ENCODE assay signal across 10 cellular contexts in genomic region chr17:75263051-75263450, GRCh38. TPM values are rescaled to one million over a fixed set of nuclear protein-coding genes. Genes with fewer than 3 reads are reported as not detected.
DNase-seq lines count a peak whose midpoint lies in the region; ATAC-seq and TF ChIP-seq lines count a peak whose summit lies in the region.
"Had no signal": no experiment of that assay in that cellular context is flagged by ENCODE, and none has a peak within 500 bp of the region (broad histone marks: within the 10 kb centered on the region; RNA-seq: fewer than 3 reads in every experiment).

No MANE protein-coding gene starts in this region.

- H3K9me3 ChIP-seq in Caco-2 (no peaks in the 10 kb centered on the region), HUES64 (ENCODE audit: insufficient read depth, low read depth, low read length) (no peaks in the 10 kb centered on the region), gastrocnemius medialis (no peaks in the 10 kb centered on the region)

- peak overlapping the region; percentile 99; the same call in 1 of the 2 replicates for H3K9ac ChIP-seq in HUES64 (ENCODE audit: low read depth, low read length)

- H3K36me3 Mint-ChIP-seq in Caco-2 (ENCODE audit: insufficient read depth, unreplicated experiment): peaks cover 48% of the 10 kb centered on the region
- peaks cover 6% of the 10 kb centered on the region for H3K36me3 Mint-ChIP-seq in activated naive CD8-positive, alpha-beta T cell treated with anti-CD3 and anti-CD28 coated beads, Interleukin-2, amount 10 ng/mL, durations not matched to agents 7 days and 5 days
- H3K36me3 Mint-ChIP-seq in naive thymus-derived CD8-positive, alpha-beta T cell: peaks cover 0 to 53% (median 4%) of the 10 kb centered on the region in 3 donors

- H3K27ac ChIP-seq in HUES64 (ENCODE audit: low read depth, low read length) (no peak overlapping the region), gastrocnemius medialis (peak overlapping the region in 2 of 4 donors; percentile 95 to 99)

- H3K27me3 ChIP-seq in Caco-2 (replicated peaks; ENCODE audit: control insufficient read depth, insufficient read depth, low read length): no peaks in the 10 kb centered on the region
- H3K27me3 ChIP-seq in HUES64 (ENCODE audit: insufficient read depth, low read length): no peaks in the 10 kb centered on the region
- H3K27me3 ChIP-seq in gastrocnemius medialis: no peaks in the 10 kb centered on the region

- 90% methylated on average over 5 of the region's 5 CpGs for WGBS in HUES64

- no peak for TF ChIP-seq POLR2A in gastrocnemius medialis (IDR thresholded peaks at IDR 0.05)

- no peak for TF ChIP-seq CTCF in Caco-2 (IDR thresholded peaks at IDR 0.05; ENCODE audit: insufficient read depth in 1 of 2, low read depth in 1 of 2, low read length in 1 of 2, severe bottlenecking in 1 of 2, unreplicated experiment in 1 of 2)
- no peak for TF ChIP-seq CTCF in gastrocnemius medialis (IDR thresholded peaks at IDR 0.05 in 4 of 5, conservative IDR thresholded peaks at IDR 0.05 in 1 of 5)

- POLR2A ChIA-PET in Caco-2 (lab: Charles Lee): interaction anchor here (0.7 to 3.0 kb wide), 3 partner anchors 8 to 26 kb away, joined by 7 to 48 read pairs (median 20); partner anchors contain the start of genes MIF4GD and SLC25A19
- POLR2A ChIA-PET in activated naive CD8-positive, alpha-beta T cell treated with anti-CD3 and anti-CD28 coated beads, Interleukin-2, amount 10 ng/mL, durations not matched to agents 7 days and 5 days (lab: Charles Lee): interaction anchor here (0.9 to 4.9 kb wide), 7 partner anchors 9 to 193 kb away, joined by 3 to 138 read pairs (median 9); partner anchors contain the start of genes GRB2, MIF4GD, SLC25A19 and TMEM94
- POLR2A ChIA-PET in naive thymus-derived CD8-positive, alpha-beta T cell (lab: Charles Lee): interaction anchor here (1.0 to 5.8 kb wide), 6 partner anchors 9 to 491 kb away, joined by 3 to 128 read pairs (median 10); partner anchors contain the start of genes GRB2, MIF4GD and SLC25A19

- CTCF ChIA-PET in Caco-2 (lab: Charles Lee): interaction anchor here (0.5 to 2.2 kb wide), 5 partner anchors 8 to 370 kb away, joined by 3 to 14 read pairs (median 3); partner anchors contain the start of genes MIF4GD and SLC25A19

- ATAC-seq in activated naive CD8-positive, alpha-beta T cell treated with anti-CD3 and anti-CD28 coated beads, Interleukin-2, amount 10 ng/mL, durations not matched to agents 7 days and 5 days (ENCODE audit: low read depth): no peak
- ATAC-seq in naive thymus-derived CD8-positive, alpha-beta T cell: no peak
- no peak for ATAC-seq in GM19023 (IDR thresholded peaks at IDR 0.05; ENCODE audit: unreplicated experiment)
- no peak for ATAC-seq in gastrocnemius medialis

- BruUV-seq in Caco-2 (replicated peaks; lab: Mats Ljungman, UMichigan): no TSS peak

- DNase-seq in Caco-2 (no peak), kidney glomerular epithelial cell (lab: John Stamatoyannopoulos, UW) (no peak), NCI-H345 (lab: John Stamatoyannopoulos, UW) (no peak), gastrocnemius medialis (no peak)
- DNase-seq in activated naive CD8-positive, alpha-beta T cell treated with anti-CD3 and anti-CD28 coated beads, Interleukin-2, amount 10 ng/mL, durations not matched to agents 7 days and 5 days: no peak
- DNase-seq in naive thymus-derived CD8-positive, alpha-beta T cell: no peak
- DNase-seq: activated gamma-delta T cell treated with Interleukin-2 at 50 U/mL for 16 hours, SW 1271 had no signal

- H3K36me3 ChIP-seq in Caco-2 (ENCODE audit: control insufficient read depth, insufficient read depth, low read length): peaks cover 10% of the 10 kb centered on the region
- H3K36me3 ChIP-seq in HUES64 (ENCODE audit: insufficient read depth, low read length): peaks cover 45% of the 10 kb centered on the region
- peaks cover 0 to 43% of the 10 kb centered on the region in 2 donors for H3K36me3 ChIP-seq in gastrocnemius medialis

- H3K27me3 Mint-ChIP-seq in Caco-2 (ENCODE audit: insufficient read depth, unreplicated experiment): no peaks in the 10 kb centered on the region
- H3K27me3 Mint-ChIP-seq in activated naive CD8-positive, alpha-beta T cell treated with anti-CD3 and anti-CD28 coated beads, Interleukin-2, amount 10 ng/mL, durations not matched to agents 7 days and 5 days: no peaks in the 10 kb centered on the region
- H3K27me3 Mint-ChIP-seq in naive thymus-derived CD8-positive, alpha-beta T cell: no peaks in the 10 kb centered on the region

- H3K27ac Mint-ChIP-seq in Caco-2 (ENCODE audit: unreplicated experiment): peak overlapping the region; percentile 100
- H3K27ac Mint-ChIP-seq in activated naive CD8-positive, alpha-beta T cell treated with anti-CD3 and anti-CD28 coated beads, Interleukin-2, amount 10 ng/mL, durations not matched to agents 7 days and 5 days: no peak overlapping the region
- peak overlapping the region in 9 of 10 donors; percentile 49 to 100 (median 100) for H3K27ac Mint-ChIP-seq in naive thymus-derived CD8-positive, alpha-beta T cell

- intact Hi-C loops in Caco-2 (cut with micrococcal nuclease; ENCODE audit: unreplicated experiment): no loop called here
- intact Hi-C loops in gastrocnemius medialis (cut with DNase I; ENCODE audit: low total_unique reads): loop anchor here (10.0 kb wide), 1 partner anchor 252 kb away; the partner anchor contains the start of genes CASKIN2 and TSEN54

- H3K9me3 Mint-ChIP-seq in Caco-2 (ENCODE audit: unreplicated experiment): no peaks in the 10 kb centered on the region
- no peaks in the 10 kb centered on the region for H3K9me3 Mint-ChIP-seq in activated naive CD8-positive, alpha-beta T cell treated with anti-CD3 and anti-CD28 coated beads, Interleukin-2, amount 10 ng/mL, durations not matched to agents 7 days and 5 days
- H3K9me3 Mint-ChIP-seq in naive thymus-derived CD8-positive, alpha-beta T cell: no peaks in the 10 kb centered on the region

- H3K4me1 ChIP-seq in Caco-2 (0 out of 2 replicates have a peak, but pooled peaks cover 5% of the 10 kb centered on the region), HUES64 (ENCODE audit: insufficient read depth, low read length) (peaks cover 17% of the 10 kb centered on the region), gastrocnemius medialis (peaks cover 21 to 45% of the 10 kb centered on the region in 2 donors)

- no peak overlapping the region for H3K4me3 ChIP-seq in Caco-2 (ENCODE audit: low read depth, low read length)
- H3K4me3 ChIP-seq in HUES64 (ENCODE audit: low read length): peak overlapping the region; percentile 96
- peak overlapping the region in 2 of 4 donors; percentile 94 to 99 for H3K4me3 ChIP-seq in gastrocnemius medialis

- H3K4me1 Mint-ChIP-seq in Caco-2 (ENCODE audit: low read depth, unreplicated experiment): peaks cover 16% of the 10 kb centered on the region
- peaks cover 26% of the 10 kb centered on the region for H3K4me1 Mint-ChIP-seq in activated naive CD8-positive, alpha-beta T cell treated with anti-CD3 and anti-CD28 coated beads, Interleukin-2, amount 10 ng/mL, durations not matched to agents 7 days and 5 days
- peaks cover 21 to 50% (median 48%) of the 10 kb centered on the region in 4 donors for H3K4me1 Mint-ChIP-seq in naive thymus-derived CD8-positive, alpha-beta T cell

- in situ Hi-C loops in gastrocnemius medialis (cut with MboI; ENCODE audit: low sequenced_read_pairs in 4 of 4): no loop called here

- H3K4me3 Mint-ChIP-seq in Caco-2 (ENCODE audit: unreplicated experiment): peak overlapping the region; percentile 97
- H3K4me3 Mint-ChIP-seq in activated naive CD8-positive, alpha-beta T cell treated with anti-CD3 and anti-CD28 coated beads, Interleukin-2, amount 10 ng/mL, durations not matched to agents 7 days and 5 days: peak overlapping the region; percentile 99
- H3K4me3 Mint-ChIP-seq in naive thymus-derived CD8-positive, alpha-beta T cell: peak overlapping the region in 9 of 10 donors; percentile 81 to 98 (median 97)

RNA-seq across cellular contexts. Expression of gene MRPS7, which starts 1.4 kb away (rescaled TPM):
- total RNA-seq in Caco-2 (2022) (123 and 125 TPM in 2 replicates), gastrocnemius medialis (100 to 1,000 TPM in 1 of 4 donors, 10 to 100 TPM in 3; 68.5 to 118 (median 82.6) TPM)
- polyA plus RNA-seq in HUES64 (2013, experiment 1 of 2): 97.2 TPM
- polyA plus RNA-seq in HUES64 (2013, experiment 2 of 2): 95.4 TPM
- total RNA-seq in activated naive CD8-positive, alpha-beta T cell treated with anti-CD3 and anti-CD28 coated beads, Interleukin-2, amount 10 ng/mL, durations not matched to agents 7 days and 5 days: 10 to 100 TPM; 34.0 to 36.1 TPM
- 10 to 100 TPM; 40.5 to 41.1 TPM for total RNA-seq in naive thymus-derived CD8-positive, alpha-beta T cell
- polyA plus RNA-seq in naive thymus-derived CD8-positive, alpha-beta T cell: 100 to 1,000 TPM; 113 to 132 (median 122) TPM

RNA-seq across cellular contexts. Expression of gene GGA3, which starts 1.6 kb away (rescaled TPM):
- total RNA-seq in Caco-2 (2022) (90.2 and 94.4 TPM in 2 replicates), gastrocnemius medialis (10 to 100 TPM; 31.3 to 42.3 (median 35.3) TPM)
- polyA plus RNA-seq in HUES64 (2013, experiment 1 of 2): 26.4 TPM
- 30.3 TPM for polyA plus RNA-seq in HUES64 (2013, experiment 2 of 2)
- 10 to 100 TPM; 92.9 to 95.2 TPM for total RNA-seq in activated naive CD8-positive, alpha-beta T cell treated with anti-CD3 and anti-CD28 coated beads, Interleukin-2, amount 10 ng/mL, durations not matched to agents 7 days and 5 days
- 100 to 1,000 TPM; 105 to 107 TPM for total RNA-seq in naive thymus-derived CD8-positive, alpha-beta T cell
- 10 to 100 TPM in 2 of 3 donors, 1 to 10 TPM in 1; 6.2 to 20.1 (median 14.7) TPM for polyA plus RNA-seq in naive thymus-derived CD8-positive, alpha-beta T cell

RNA-seq across cellular contexts. Expression of gene MIF4GD, which starts 8.0 kb away (rescaled TPM):
- total RNA-seq in Caco-2 (2022) (27.0 and 27.3 TPM in 2 replicates), gastrocnemius medialis (10 to 100 TPM; 50.5 to 96.1 (median 72.4) TPM)
- polyA plus RNA-seq in HUES64 (2013, experiment 1 of 2): 10.3 TPM
- polyA plus RNA-seq in HUES64 (2013, experiment 2 of 2): 16.5 TPM
- total RNA-seq in activated naive CD8-positive, alpha-beta T cell treated with anti-CD3 and anti-CD28 coated beads, Interleukin-2, amount 10 ng/mL, durations not matched to agents 7 days and 5 days: 10 to 100 TPM; 44.4 to 44.8 TPM
- total RNA-seq in naive thymus-derived CD8-positive, alpha-beta T cell: 10 to 100 TPM; 37.3 to 39.4 TPM
- 10 to 100 TPM; 76.2 to 96.6 (median 90.5) TPM for polyA plus RNA-seq in naive thymus-derived CD8-positive, alpha-beta T cell

RNA-seq across cellular contexts. Expression of gene SLC25A19, which starts 26.2 kb away (rescaled TPM):
- 29.8 and 33.6 TPM in 2 replicates for total RNA-seq in Caco-2 (2022)
- 15.7 TPM for polyA plus RNA-seq in HUES64 (2013, experiment 1 of 2)
- 11.3 TPM for polyA plus RNA-seq in HUES64 (2013, experiment 2 of 2)
- total RNA-seq in activated naive CD8-positive, alpha-beta T cell treated with anti-CD3 and anti-CD28 coated beads, Interleukin-2, amount 10 ng/mL, durations not matched to agents 7 days and 5 days: 10 to 100 TPM; 26.7 to 27.9 TPM
- 10 to 100 TPM; 20.5 to 22.5 TPM for total RNA-seq in naive thymus-derived CD8-positive, alpha-beta T cell
- polyA plus RNA-seq in naive thymus-derived CD8-positive, alpha-beta T cell: 10 to 100 TPM; 11.2 to 15.4 (median 13.3) TPM
- 10 to 100 TPM in 3 of 4 donors, 1 to 10 TPM in 1; 6.1 to 18.7 (median 14.4) TPM for total RNA-seq in gastrocnemius medialis

RNA-seq across cellular contexts. Expression of gene NUP85, which starts 57.6 kb away (rescaled TPM):
- total RNA-seq in Caco-2 (2022) (119 and 142 TPM in 2 replicates), gastrocnemius medialis (10 to 100 TPM in 3 of 4 donors, 1 to 10 TPM in 1; 9.4 to 27.7 (median 13.6) TPM)
- 64.5 TPM for polyA plus RNA-seq in HUES64 (2013, experiment 1 of 2)
- 66.4 TPM for polyA plus RNA-seq in HUES64 (2013, experiment 2 of 2)
- total RNA-seq in activated naive CD8-positive, alpha-beta T cell treated with anti-CD3 and anti-CD28 coated beads, Interleukin-2, amount 10 ng/mL, durations not matched to agents 7 days and 5 days: 100 to 1,000 TPM; 154 to 167 TPM
- 100 to 1,000 TPM; 150 to 155 TPM for total RNA-seq in naive thymus-derived CD8-positive, alpha-beta T cell
- polyA plus RNA-seq in naive thymus-derived CD8-positive, alpha-beta T cell: 10 to 100 TPM; 17.3 to 39.4 (median 21.4) TPM
